In the genomic region with DNA sequence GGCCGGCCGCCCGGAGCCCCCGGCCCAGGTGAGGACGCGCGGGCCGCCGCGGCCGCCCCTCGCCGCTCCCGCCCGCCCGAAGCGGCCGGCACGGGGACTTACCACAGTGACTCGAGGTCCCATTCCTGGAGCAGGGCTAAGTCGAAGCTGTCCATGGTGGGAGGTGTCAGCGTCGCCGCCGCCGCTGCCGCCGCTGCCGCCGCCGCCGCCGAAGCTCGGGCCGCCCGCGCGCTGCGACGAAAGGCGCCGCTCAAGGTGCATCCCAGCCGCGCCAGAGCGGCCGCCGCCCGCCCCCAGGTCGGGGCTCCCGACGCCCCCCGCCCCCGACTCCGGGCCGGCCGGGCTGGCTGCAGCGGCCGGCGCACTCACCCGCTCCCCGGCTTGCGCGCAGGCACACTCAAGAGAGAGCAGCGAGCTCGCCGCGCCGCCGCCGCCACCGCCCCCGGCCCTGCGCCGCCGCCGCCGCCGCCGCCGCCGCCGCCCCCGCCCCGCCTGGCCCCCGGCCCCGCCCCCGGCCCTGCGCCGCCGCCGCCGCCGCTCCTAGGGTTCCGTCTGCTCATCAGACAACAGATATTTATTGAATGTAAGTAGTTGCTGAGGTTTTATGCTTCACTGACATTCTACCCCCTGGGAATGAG, we compare ENCODE assay signal across 8 cellular contexts. TPM values are rescaled to one million over a fixed set of nuclear protein-coding genes. Genes with fewer than 3 reads are reported as not detected.
DNase-seq lines count a peak whose midpoint lies in the region; ATAC-seq and TF ChIP-seq lines count a peak whose summit lies in the region.
"Not testable (repeated sequence)": the region's sequence is repeated elsewhere in the genome, so short reads cannot be mapped to it uniquely, and the experiment has no call there.

No MANE protein-coding gene starts in this region.

- not testable (repeated sequence) for H3K27ac ChIP-seq in CD8-positive, alpha-beta memory T cell (ENCODE audit: low read depth, low read length)
- peak overlapping the region in 1 of 2 donors; percentile 38 for H3K27ac ChIP-seq in ovary

- H3K9me3 ChIP-seq in CD8-positive, alpha-beta memory T cell (ENCODE audit: low read length); ovary: not testable (repeated sequence)

- CTCF ChIA-PET in CD8-positive, alpha-beta memory T cell (lab: Charles Lee); activated CD4-positive, alpha-beta T cell treated with anti-CD3 and anti-CD28 coated beads for 36 hours (lab: Charles Lee): not testable (repeated sequence)

- WGBS in ovary, 3 donors: 0 to 1% methylated on average over 18 to 47 of the region's 94 CpGs; no CpG with 5 or more reads in 1 of the 3 donors

- not testable (repeated sequence) for H3K4me3 ChIP-seq in CD8-positive, alpha-beta memory T cell (ENCODE audit: low read length)
- peak overlapping the region; percentile 13 for H3K4me3 ChIP-seq in ovary

- not testable (repeated sequence) for H3K27me3 Mint-ChIP-seq in CD8-positive, alpha-beta memory T cell; activated CD4-positive, alpha-beta T cell treated with anti-CD3 and anti-CD28 coated beads for 36 hours; effector memory CD8-positive, alpha-beta T cell

- not testable (repeated sequence) for H3K4me1 Mint-ChIP-seq in CD8-positive, alpha-beta memory T cell; activated CD4-positive, alpha-beta T cell treated with anti-CD3 and anti-CD28 coated beads for 36 hours; effector memory CD8-positive, alpha-beta T cell (ENCODE audit: low read depth in 2 of 2)

- H3K27me3 ChIP-seq in CD8-positive, alpha-beta memory T cell (ENCODE audit: insufficient read depth, low read length, poor library complexity, severe bottlenecking); ovary: not testable (repeated sequence)

- not testable (repeated sequence) for H3K36me3 Mint-ChIP-seq in CD8-positive, alpha-beta memory T cell; activated CD4-positive, alpha-beta T cell treated with anti-CD3 and anti-CD28 coated beads for 36 hours (ENCODE audit: low read depth); effector memory CD8-positive, alpha-beta T cell (ENCODE audit: insufficient read depth)

- peak; percentile 44 for ATAC-seq in HG03354 (IDR thresholded peaks at IDR 0.05; ENCODE audit: poor library complexity, severe bottlenecking, unreplicated experiment)
- peak; percentile 60 for ATAC-seq in activated CD4-positive, alpha-beta T cell treated with anti-CD3 and anti-CD28 coated beads for 36 hours
- ATAC-seq in effector memory CD8-positive, alpha-beta T cell (replicated peaks): peak; percentile 65
- ATAC-seq in left lobe of liver: peak; percentile 77
- ATAC-seq in stimulated activated naive CD8-positive, alpha-beta T cell treated with anti-CD3 and anti-CD28 coated beads, Interleukin-15, Interleukin-2, amounts not matched to agents 100 U/mL and 50 U/mL, for 24 hours: peak; percentile 57

- not testable (repeated sequence) for H3K27ac Mint-ChIP-seq in CD8-positive, alpha-beta memory T cell; activated CD4-positive, alpha-beta T cell treated with anti-CD3 and anti-CD28 coated beads for 36 hours; effector memory CD8-positive, alpha-beta T cell

- intact Hi-C loops in activated CD4-positive, alpha-beta T cell treated with anti-CD3 and anti-CD28 coated beads for 36 hours (cut with DNase I, micrococcal nuclease); ovary (cut with DNase I): not testable (repeated sequence)

- not testable (repeated sequence) for TF ChIP-seq POLR2A in ovary (IDR thresholded peaks at IDR 0.05)

- H3K4me3 Mint-ChIP-seq in CD8-positive, alpha-beta memory T cell; activated CD4-positive, alpha-beta T cell treated with anti-CD3 and anti-CD28 coated beads for 36 hours; effector memory CD8-positive, alpha-beta T cell: not testable (repeated sequence)

- H3K36me3 ChIP-seq in CD8-positive, alpha-beta memory T cell (ENCODE audit: insufficient read depth, low read length); ovary: not testable (repeated sequence)

- DNase-seq in CD8-positive, alpha-beta memory T cell: peak in 3 of 5 donors; percentile 1 to 57 (median 3)
- DNase-seq in activated CD4-positive, alpha-beta T cell treated with anti-CD3 and anti-CD28 coated beads for 36 hours: peak; percentile 37
- DNase-seq in activated effector memory CD4-positive, alpha-beta T cell treated with anti-CD3 and anti-CD28 coated beads, Interleukin-2, amount 50 U/mL, for 16 hours: peak; percentile 74
- not testable (repeated sequence) for DNase-seq in effector memory CD8-positive, alpha-beta T cell; left lobe of liver (ENCODE audit: low spot score)
- DNase-seq in ovary: peak in 4 of 5 donors; percentile 6 to 31 (median 18)
- peak; percentile 11 for DNase-seq in stimulated activated naive CD8-positive, alpha-beta T cell treated with anti-CD3 and anti-CD28 coated beads, Interleukin-15, Interleukin-2, amounts not matched to agents 100 U/mL and 50 U/mL, for 24 hours

- not testable (repeated sequence) for H3K9me3 Mint-ChIP-seq in CD8-positive, alpha-beta memory T cell; activated CD4-positive, alpha-beta T cell treated with anti-CD3 and anti-CD28 coated beads for 36 hours (ENCODE audit: low read depth); effector memory CD8-positive, alpha-beta T cell

- H3K4me1 ChIP-seq in CD8-positive, alpha-beta memory T cell (ENCODE audit: insufficient read depth, low read length); ovary (ENCODE audit: insufficient read depth): not testable (repeated sequence)

- not testable (repeated sequence) for TF ChIP-seq EP300 in ovary (IDR thresholded peaks at IDR 0.05)

- not testable (repeated sequence) for TF ChIP-seq CTCF in ovary (IDR thresholded peaks at IDR 0.05)

- POLR2A ChIA-PET in CD8-positive, alpha-beta memory T cell (lab: Charles Lee); activated CD4-positive, alpha-beta T cell treated with anti-CD3 and anti-CD28 coated beads for 36 hours (lab: Charles Lee): not testable (repeated sequence)

RNA-seq across cellular contexts. Expression of a gene that starts 33.7 kb away (rescaled TPM):
- total RNA-seq in CD8-positive, alpha-beta memory T cell: 10 to 100 TPM in 1 of 2 experiments, 1 to 10 TPM in 1; 9.7 to 17.4 TPM
- 2.8 TPM for polyA plus RNA-seq in CD8-positive, alpha-beta memory T cell
- 10 to 100 TPM; 12.0 to 17.1 TPM for total RNA-seq in activated CD4-positive, alpha-beta T cell treated with anti-CD3 and anti-CD28 coated beads for 36 hours
- total RNA-seq in left lobe of liver (2.7 TPM), ovary (10 to 100 TPM; 10.7 to 67.8 (median 36.9) TPM)
- 10 to 100 TPM in 1 of 2 donors, 1 to 10 TPM in 1; 8.0 to 14.2 TPM for polyA plus RNA-seq in ovary
